In genomic region chr5:134511796-134512660, GRCh38 we compare ENCODE assay signal across 1 cellular context.
A peak's percentile ranks its signal among the peaks of the same experiment; 100 is the strongest.
TF ChIP-seq lines count a peak whose summit lies in the region.

No MANE protein-coding gene starts in this region.

TF ChIP-seq in HepG2, 621 proteins besides CTCF, POLR2A, EP300 and RAD21 (continued from another document and continues in another):
- no peak for TF ChIP-seq ZXDC (CRISPR knock-in tag; IDR thresholded peaks at IDR 0.05)
- peak; percentile 59; the same call in 1 of the 2 replicates for TF ChIP-seq LBX2 (CRISPR knock-in tag; IDR thresholded peaks at IDR 0.05; ENCODE audit: borderline replicate concordance)
- no peak for TF ChIP-seq SMARCE1 (IDR thresholded peaks at IDR 0.05; ENCODE audit: borderline replicate concordance)
- TF ChIP-seq NCOA2 (CRISPR knock-in tag; IDR thresholded peaks at IDR 0.05): peak; percentile 58
- no peak for TF ChIP-seq PRDM15 (CRISPR knock-in tag; IDR thresholded peaks at IDR 0.05)
- no peak for TF ChIP-seq CHD4 (IDR thresholded peaks at IDR 0.05; ENCODE audit: borderline replicate concordance, low read length)
- no peak for TF ChIP-seq ZNF17 (CRISPR knock-in tag; IDR thresholded peaks at IDR 0.05)
- TF ChIP-seq MED13 (CRISPR knock-in tag; IDR thresholded peaks at IDR 0.05): no peak
- no peak for TF ChIP-seq ADNP (CRISPR knock-in tag; IDR thresholded peaks at IDR 0.05)
- no peak for TF ChIP-seq BCL3 (CRISPR knock-in tag; IDR thresholded peaks at IDR 0.05)
- peak; percentile 47 for TF ChIP-seq RXRB (CRISPR knock-in tag; IDR thresholded peaks at IDR 0.05; ENCODE audit: borderline replicate concordance)
- TF ChIP-seq SP5 (CRISPR knock-in tag; IDR thresholded peaks at IDR 0.05; ENCODE audit: borderline replicate concordance, low read depth): no peak; the same call in 1 of the 2 replicates
- no peak for TF ChIP-seq ZNF629 (CRISPR knock-in tag; conservative IDR thresholded peaks at IDR 0.05)
- TF ChIP-seq MTA1 (CRISPR knock-in tag; IDR thresholded peaks at IDR 0.05; ENCODE audit: borderline replicate concordance): 0 out of 2 replicates have a peak, but pooled peaks have one; percentile 46
- no peak for TF ChIP-seq NR2F2 (IDR thresholded peaks at IDR 0.05; ENCODE audit: borderline replicate concordance, low read depth)
- no peak for TF ChIP-seq HMG20B (CRISPR knock-in tag; conservative IDR thresholded peaks at IDR 0.05)
- TF ChIP-seq ZNF180 (CRISPR knock-in tag; IDR thresholded peaks at IDR 0.05; ENCODE audit: borderline replicate concordance, low read depth): no peak
- no peak for TF ChIP-seq MYPOP (CRISPR knock-in tag; IDR thresholded peaks at IDR 0.05)
- no peak for TF ChIP-seq MBNL3 (CRISPR knock-in tag; conservative IDR thresholded peaks at IDR 0.05)
- TF ChIP-seq HNRNPH1 (optimal IDR thresholded peaks at IDR 0.05; ENCODE audit: low read depth, low read length): no peak
- no peak for TF ChIP-seq TRIM24 (CRISPR knock-in tag; IDR thresholded peaks at IDR 0.05)
- no peak for TF ChIP-seq ZBTB44 (CRISPR knock-in tag; IDR thresholded peaks at IDR 0.05)
- no peak for TF ChIP-seq ZNF138 (CRISPR knock-in tag; IDR thresholded peaks at IDR 0.05; ENCODE audit: low read depth)
- no peak for TF ChIP-seq ZBTB7A (CRISPR knock-in tag; IDR thresholded peaks at IDR 0.05)
- no peak for TF ChIP-seq NCOR1 (IDR thresholded peaks at IDR 0.05; ENCODE audit: borderline replicate concordance, low read length)
- TF ChIP-seq RBM39 (IDR thresholded peaks at IDR 0.05; ENCODE audit: low read depth, low read length, poor library complexity, severe bottlenecking): no peak
- no peak for TF ChIP-seq ZIK1 (CRISPR knock-in tag; IDR thresholded peaks at IDR 0.05; ENCODE audit: borderline replicate concordance, low read depth)
- peak; percentile 69 for TF ChIP-seq PATZ1 (CRISPR knock-in tag; IDR thresholded peaks at IDR 0.05)
- no peak for TF ChIP-seq ZNF790 (CRISPR knock-in tag; IDR thresholded peaks at IDR 0.05; ENCODE audit: borderline replicate concordance)
- peak; percentile 21; the same call in 1 of the 2 replicates for TF ChIP-seq PHF21A (CRISPR knock-in tag; IDR thresholded peaks at IDR 0.05)
- no peak for TF ChIP-seq ZNF558 (CRISPR knock-in tag; IDR thresholded peaks at IDR 0.05; ENCODE audit: borderline replicate concordance)
- no peak for TF ChIP-seq SRSF1 (optimal IDR thresholded peaks at IDR 0.05; ENCODE audit: low read depth, low read length)
- TF ChIP-seq ZNF562 (CRISPR knock-in tag; IDR thresholded peaks at IDR 0.05; ENCODE audit: borderline replicate concordance): no peak
- peak; percentile 44; the same call in 1 of the 2 replicates for TF ChIP-seq ZNF12 (CRISPR knock-in tag; IDR thresholded peaks at IDR 0.05)
- no peak for TF ChIP-seq ZNF792 (CRISPR knock-in tag; IDR thresholded peaks at IDR 0.05)
- TF ChIP-seq HDAC6 (IDR thresholded peaks at IDR 0.05; ENCODE audit: low read depth, low read length): no peak
- TF ChIP-seq GLI4 (CRISPR knock-in tag; IDR thresholded peaks at IDR 0.05; ENCODE audit: borderline replicate concordance): 0 out of 2 replicates have a peak, but pooled peaks have one; percentile 31
- no peak for TF ChIP-seq CENPBD1 (CRISPR knock-in tag; IDR thresholded peaks at IDR 0.05; ENCODE audit: borderline replicate concordance, low read depth)
- TF ChIP-seq HNRNPUL1 (IDR thresholded peaks at IDR 0.05; ENCODE audit: low read depth, low read length): no peak
- no peak for TF ChIP-seq ELF4 (CRISPR knock-in tag; IDR thresholded peaks at IDR 0.05; ENCODE audit: borderline replicate concordance)
- no peak for TF ChIP-seq ZNF143 (CRISPR knock-in tag; IDR thresholded peaks at IDR 0.05)
- TF ChIP-seq MIER2 (CRISPR knock-in tag; IDR thresholded peaks at IDR 0.05): peak; percentile 30; the same call in 1 of the 2 replicates
- TF ChIP-seq ETS1 (CRISPR knock-in tag; IDR thresholded peaks at IDR 0.05): no peak
- TF ChIP-seq ZSCAN31 (CRISPR knock-in tag; IDR thresholded peaks at IDR 0.05; ENCODE audit: low read depth): 0 out of 2 replicates have a peak, but pooled peaks have one; percentile 6
- no peak for TF ChIP-seq KAT7 (CRISPR knock-in tag; IDR thresholded peaks at IDR 0.05; ENCODE audit: borderline replicate concordance)
- no peak for TF ChIP-seq HNF4G (IDR thresholded peaks at IDR 0.05; ENCODE audit: borderline replicate concordance, low read depth, low read length)
- no peak for TF ChIP-seq HNF4G (CRISPR knock-in tag; IDR thresholded peaks at IDR 0.05; ENCODE audit: borderline replicate concordance, low read depth)
- TF ChIP-seq NR2F1 (CRISPR knock-in tag; IDR thresholded peaks at IDR 0.05): peak; percentile 62 to 66; a peak in 2 of 4 replicates
- TF ChIP-seq ZMYM2 (CRISPR knock-in tag; IDR thresholded peaks at IDR 0.05): no peak
- no peak for TF ChIP-seq SATB2 (CRISPR knock-in tag; IDR thresholded peaks at IDR 0.05)
